In the genomic region with DNA sequence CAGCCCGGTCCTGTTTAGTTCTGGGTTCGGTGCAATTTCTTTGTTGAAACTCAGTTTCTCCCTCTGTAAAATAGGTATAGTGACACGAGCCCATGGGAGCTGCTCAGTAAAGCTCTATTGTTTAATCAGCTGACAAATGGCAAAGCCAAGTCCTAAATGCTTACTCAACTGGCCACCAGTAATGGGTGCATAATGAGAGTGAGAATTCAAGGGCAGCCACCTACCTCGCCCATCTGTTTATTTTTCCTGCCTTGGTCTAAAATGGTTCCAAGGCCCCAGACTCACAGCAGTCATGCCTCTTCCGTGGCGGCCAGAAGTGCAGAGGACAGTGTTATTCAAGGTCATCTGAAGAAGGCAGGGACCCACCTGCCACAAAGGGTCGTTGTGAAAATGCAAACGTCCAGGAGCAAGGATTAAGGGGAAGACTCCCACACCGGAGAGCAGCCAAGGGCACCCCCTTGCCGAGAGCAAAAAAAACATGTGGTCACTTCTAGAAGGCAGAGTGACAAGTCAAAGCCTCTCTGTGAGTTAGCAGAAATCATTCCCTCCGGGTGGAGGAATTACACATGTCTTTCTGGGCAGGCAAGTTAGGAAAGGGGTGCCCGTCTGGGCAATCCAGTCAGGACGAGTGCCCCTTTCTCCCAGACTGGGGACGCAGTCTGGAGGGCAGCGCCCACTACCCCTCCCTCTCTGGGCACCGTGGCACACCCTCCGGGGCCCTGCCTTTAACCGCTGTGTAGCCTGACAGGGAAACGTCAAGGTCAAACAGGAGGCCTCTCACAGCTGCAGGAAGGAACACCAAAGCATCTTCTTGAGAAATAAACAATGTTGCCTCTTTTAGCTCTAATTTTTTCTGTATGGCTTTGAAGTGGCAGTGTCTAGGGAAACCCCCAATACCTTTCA, we compare ENCODE assay signal across 15 cellular contexts.
DNase-seq lines count a peak whose midpoint lies in the region; ATAC-seq and FAIRE-seq lines count a peak whose summit lies in the region.
"Had no signal": no experiment of that assay in that cellular context is flagged by ENCODE, and none has a peak within 500 bp of the region (broad histone marks: within the 10 kb centered on the region; RNA-seq: fewer than 3 reads in every experiment).

No MANE protein-coding gene starts in this region.

- peaks cover 0 to 4% (median 0%) of the 10 kb centered on the region in 7 donors for H3K9me3 Mint-ChIP-seq in CD4-positive, CD25-positive, alpha-beta regulatory T cell
- H3K9me3 Mint-ChIP-seq: WTC11 had no signal

- no peak overlapping the region for H3K27ac ChIP-seq in CD4-positive, CD25-positive, alpha-beta regulatory T cell (ENCODE audit: insufficient read depth, low read length, poor library complexity, severe bottlenecking)
- peak overlapping the region; percentile 4 for H3K27ac ChIP-seq in cingulate gyrus (ENCODE audit: low read depth, low read length)
- H3K27ac ChIP-seq: upper lobe of right lung had no signal

- H3K36me3 ChIP-seq in CD4-positive, CD25-positive, alpha-beta regulatory T cell (ENCODE audit: control insufficient read depth, insufficient read depth, low read length) = no peaks in the 10 kb centered on the region
- H3K36me3 ChIP-seq: MG63, ovary, upper lobe of right lung had no signal

- H3K4me3 ChIP-seq in CD4-positive, CD25-positive, alpha-beta regulatory T cell (ENCODE audit: low read depth, low read length) = no peak overlapping the region
- H3K4me3 ChIP-seq: MG63, ovary, upper lobe of right lung had no signal

- peaks cover 47% of the 10 kb centered on the region for H3K4me1 ChIP-seq in CD4-positive, CD25-positive, alpha-beta regulatory T cell (ENCODE audit: control insufficient read depth, insufficient read depth, low read length, poor library complexity, severe bottlenecking)

- H3K36me3 Mint-ChIP-seq in CD4-positive, CD25-positive, alpha-beta regulatory T cell = peaks cover 3% of the 10 kb centered on the region
- H3K36me3 Mint-ChIP-seq: WTC11 had no signal

- no peak for ATAC-seq in CD4-positive, CD25-positive, alpha-beta regulatory T cell (ENCODE audit: low read depth in 2 of 2)
- ATAC-seq: upper lobe of right lung, WTC11 had no signal

- H3K9me3 ChIP-seq in CD4-positive, CD25-positive, alpha-beta regulatory T cell (ENCODE audit: control insufficient read depth in 2 of 2, low read length in 2 of 2) = no peaks in the 10 kb centered on the region
- H3K9me3 ChIP-seq: MG63, ovary, SK-N-SH, upper lobe of right lung had no signal

- H3K4me3 Mint-ChIP-seq in CD4-positive, CD25-positive, alpha-beta regulatory T cell = peak overlapping the region in 3 of 4 donors; percentile 40 to 87 (median 76)
- H3K4me3 Mint-ChIP-seq: WTC11 had no signal

- no peaks in the 10 kb centered on the region for H3K27me3 ChIP-seq in CD4-positive, CD25-positive, alpha-beta regulatory T cell (ENCODE audit: control insufficient read depth, insufficient read depth, low read length)
- H3K27me3 ChIP-seq: MG63, ovary, upper lobe of right lung had no signal

- no peaks in the 10 kb centered on the region for H3K27me3 Mint-ChIP-seq in CD4-positive, CD25-positive, alpha-beta regulatory T cell

- peak in 1 of 3 donors; percentile 55 for DNase-seq in CD4-positive, CD25-positive, alpha-beta regulatory T cell
- no peak for DNase-seq in GM19239 (ENCODE audit: insufficient read length, low spot score)
- peak; percentile 27 for DNase-seq in renal cortical epithelial cell (ENCODE audit: low read depth)
- DNase-seq in GOT3 (lab: John Stamatoyannopoulos, UW) = no peak
- no peak for DNase-seq in HUDEP-2 (lab: John Stamatoyannopoulos, UW; ENCODE audit: unreplicated experiment in 76 of 76)
- DNase-seq in NCI-H128 (lab: John Stamatoyannopoulos, UW; ENCODE audit: unreplicated experiment) = no peak
- DNase-seq: amniotic stem cell, GF-D8, mammary epithelial cell, MG63, SK-N-SH, upper lobe of right lung had no signal

- peak overlapping the region; percentile 90 to 98 (median 97) for H3K27ac Mint-ChIP-seq in CD4-positive, CD25-positive, alpha-beta regulatory T cell

- peaks cover 20 to 85% (median 54%) of the 10 kb centered on the region in 4 donors for H3K4me1 Mint-ChIP-seq in CD4-positive, CD25-positive, alpha-beta regulatory T cell

- peak; percentile 18 for FAIRE-seq in GM19239 (lab: Jason Lieb, UNC)
